In the genomic region with DNA sequence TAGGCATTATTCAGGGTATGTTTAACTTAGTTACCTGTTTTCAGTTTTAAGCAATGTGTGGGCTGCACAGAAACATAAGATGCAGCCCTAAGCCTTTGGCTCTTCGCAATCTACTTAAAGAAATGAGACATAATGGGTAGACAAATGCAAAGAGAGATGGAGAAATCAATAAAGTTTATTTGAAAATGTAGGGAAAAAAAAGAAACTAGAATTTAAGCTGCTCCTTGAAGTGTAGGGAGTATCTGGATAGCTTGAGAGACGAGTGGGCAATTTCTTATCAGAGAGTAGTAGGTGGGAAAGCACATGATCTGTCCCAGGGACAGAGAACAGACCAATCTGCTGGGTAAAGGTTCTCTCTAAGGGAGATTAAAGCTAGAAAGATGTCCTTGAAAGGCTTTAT, we compare ENCODE assay signal across 19 cellular contexts.
"Had no signal": no experiment of that assay in that cellular context is flagged by ENCODE, and none has a peak within 500 bp of the region (broad histone marks: within the 10 kb centered on the region; RNA-seq: fewer than 3 reads in every experiment).

No MANE protein-coding gene starts in this region.

- ATAC-seq: HepG2, SK-N-SH treated with all-trans-retinoic acid at 6 μM for 48 hours had no signal

- H3K4me3 ChIP-seq: SJCRH30 had no signal

- DNase-seq: IMR-90, Kasumi-1, MM.1S, NCI-H1092 treated with DMSO at 0.1 percent for 48 hours, NCI-H1436, NCI-H2081 treated with DMSO at 0.1 percent for 48 hours, NCI-H2171, NCI-H226, NCI-H446, NCI-H524 treated with DMSO at 0.1 percent for 48 hours, NCI-H69, NCI-H774, RPMI8226, SHP77 treated with DMSO at 0.1 percent for 48 hours, SJCRH30 had no signal

- H3K9me3 ChIP-seq: SJCRH30 had no signal

- H3K27ac ChIP-seq: KMS-11, SJCRH30 had no signal

- H3K27me3 ChIP-seq: SJCRH30 had no signal

- FAIRE-seq: HepG2, RCC 7860 had no signal

- H3K36me3 ChIP-seq: SJCRH30 had no signal
